ENCODE assay signal across 1 cellular context in the genomic region with DNA sequence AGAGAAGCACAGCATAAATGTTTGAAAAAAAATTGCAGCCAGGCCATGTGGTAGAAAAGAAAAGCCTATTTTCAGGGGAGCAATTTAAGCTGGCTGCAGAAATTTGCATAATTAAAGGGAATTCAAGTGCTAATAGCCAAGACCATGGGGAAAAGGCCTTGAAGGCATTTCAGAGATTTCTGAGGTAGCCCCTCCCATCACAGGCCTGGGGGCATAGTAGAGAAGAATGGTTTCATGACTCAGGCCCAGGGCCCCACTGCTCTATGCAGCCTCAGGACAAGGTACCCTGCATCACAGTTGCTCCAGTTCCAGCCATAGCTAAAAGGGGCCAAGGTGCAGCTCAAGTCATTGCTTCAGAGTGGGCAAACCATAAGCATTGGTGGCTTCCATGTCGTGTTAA.
A peak's percentile ranks its signal among the peaks of the same experiment; 100 is the strongest.
TF ChIP-seq lines count a peak whose summit lies in the region.

No MANE protein-coding gene starts in this region.

TF ChIP-seq in WTC11, 78 proteins besides CTCF, POLR2A, EP300 and RAD21:
- TF ChIP-seq NR1H2 (CRISPR knock-in tag; IDR thresholded peaks at IDR 0.05) (no peak), NFE2L1 (CRISPR knock-in tag; IDR thresholded peaks at IDR 0.05) (peak; percentile 22; the same call in 1 of the 2 replicates), SP1 (CRISPR knock-in tag; conservative IDR thresholded peaks at IDR 0.05) (0 out of 2 replicates have a peak, but pooled peaks have one; percentile 21), ZNF423 (CRISPR knock-in tag; IDR thresholded peaks at IDR 0.05) (no peak)
